1 cellular context compared by ENCODE assay signal in genomic region chr19:44697670-44698034, GRCh38.
A peak's percentile ranks its signal among the peaks of the same experiment; 100 is the strongest.
TF ChIP-seq lines count a peak whose summit lies in the region.

No MANE protein-coding gene starts in this region.

TF ChIP-seq in K562, 482 proteins besides CTCF, POLR2A, EP300 and RAD21:
- peak; percentile 41 to 70; a peak in 3 of 4 replicates for TF ChIP-seq KDM1A (IDR thresholded peaks at IDR 0.05)
- no peak for TF ChIP-seq ZNF280A (IDR thresholded peaks at IDR 0.05; ENCODE audit: low read depth, partially characterized antibody)
- TF ChIP-seq FOXA3 (CRISPR knock-in tag; conservative IDR thresholded peaks at IDR 0.05 in 1 of 2, IDR thresholded peaks at IDR 0.05 in 1 of 2): no peak
- TF ChIP-seq SMARCA5 (IDR thresholded peaks at IDR 0.05): peak; percentile 72; the same call in 1 of the 2 replicates
- no peak for TF ChIP-seq L3MBTL2 (IDR thresholded peaks at IDR 0.05)
- no peak for TF ChIP-seq XRCC3 (IDR thresholded peaks at IDR 0.05)
- TF ChIP-seq RCOR1 (IDR thresholded peaks at IDR 0.05; ENCODE audit: borderline replicate concordance in 1 of 2, low read depth in 2 of 2, low read length in 2 of 2): peak in 1 of 2 experiments; percentile 25; a peak in 1 of 4 replicates
- no peak for TF ChIP-seq CCAR2 (IDR thresholded peaks at IDR 0.05; ENCODE audit: low read depth, low read length)
- no peak for TF ChIP-seq ELF1 (tag; IDR thresholded peaks at IDR 0.05)
- TF ChIP-seq CLOCK (CRISPR knock-in tag; IDR thresholded peaks at IDR 0.05; ENCODE audit: borderline replicate concordance): no peak
- no peak for TF ChIP-seq ZFP1 (CRISPR knock-in tag; IDR thresholded peaks at IDR 0.05)
- peak; percentile 88 for TF ChIP-seq BCOR (IDR thresholded peaks at IDR 0.05)
- TF ChIP-seq MEF2A (IDR thresholded peaks at IDR 0.05; ENCODE audit: control insufficient read depth, low read depth, low read length): no peak
- no peak for TF ChIP-seq CBFA2T3 (IDR thresholded peaks at IDR 0.05)
- TF ChIP-seq DNMT1 (IDR thresholded peaks at IDR 0.05): no peak
- TF ChIP-seq ZBTB49 (CRISPR knock-in tag; IDR thresholded peaks at IDR 0.05; ENCODE audit: borderline replicate concordance): no peak
- TF ChIP-seq GTF3C2 (IDR thresholded peaks at IDR 0.05; ENCODE audit: borderline replicate concordance, extremely low read depth, insufficient read length): peak; percentile 12
- no peak for TF ChIP-seq SAP30 (IDR thresholded peaks at IDR 0.05; ENCODE audit: borderline replicate concordance, insufficient read depth, low read depth, low read length, poor library complexity, severe bottlenecking)
- TF ChIP-seq NFRKB (IDR thresholded peaks at IDR 0.05; ENCODE audit: low read depth): no peak
- TF ChIP-seq ZNF436 (CRISPR knock-in tag; IDR thresholded peaks at IDR 0.05): peak; percentile 90
- TF ChIP-seq SNAPC5 (CRISPR knock-in tag; IDR thresholded peaks at IDR 0.05): no peak
- TF ChIP-seq ZFP36 (IDR thresholded peaks at IDR 0.05; ENCODE audit: low read depth, low read length, partially characterized antibody): peak; percentile 99
- no peak for TF ChIP-seq RNF2 (IDR thresholded peaks at IDR 0.05)
- TF ChIP-seq XRCC4 (IDR thresholded peaks at IDR 0.05; ENCODE audit: extremely low read depth, insufficient read depth, insufficient read length): no peak
- peak; percentile 43 for TF ChIP-seq RBM25 (IDR thresholded peaks at IDR 0.05; ENCODE audit: low read depth, low read length, severe bottlenecking)
- TF ChIP-seq HDAC2 (IDR thresholded peaks at IDR 0.05): peak; percentile 46; the same call in 1 of the 2 replicates
- TF ChIP-seq POLR2B (IDR thresholded peaks at IDR 0.05; ENCODE audit: low read depth, partially characterized antibody): no peak
- no peak for TF ChIP-seq TEAD4 (IDR thresholded peaks at IDR 0.05; ENCODE audit: low read length)
- no peak for TF ChIP-seq TEAD4 (CRISPR knock-in tag; IDR thresholded peaks at IDR 0.05; ENCODE audit: borderline replicate concordance)
- TF ChIP-seq ZNF696 (CRISPR knock-in tag; conservative IDR thresholded peaks at IDR 0.05): no peak
- TF ChIP-seq RBM14 (IDR thresholded peaks at IDR 0.05; ENCODE audit: borderline replicate concordance, insufficient read depth, low read depth, low read length): no peak
